ENCODE assay signal across 2 cellular contexts in the genomic region with DNA sequence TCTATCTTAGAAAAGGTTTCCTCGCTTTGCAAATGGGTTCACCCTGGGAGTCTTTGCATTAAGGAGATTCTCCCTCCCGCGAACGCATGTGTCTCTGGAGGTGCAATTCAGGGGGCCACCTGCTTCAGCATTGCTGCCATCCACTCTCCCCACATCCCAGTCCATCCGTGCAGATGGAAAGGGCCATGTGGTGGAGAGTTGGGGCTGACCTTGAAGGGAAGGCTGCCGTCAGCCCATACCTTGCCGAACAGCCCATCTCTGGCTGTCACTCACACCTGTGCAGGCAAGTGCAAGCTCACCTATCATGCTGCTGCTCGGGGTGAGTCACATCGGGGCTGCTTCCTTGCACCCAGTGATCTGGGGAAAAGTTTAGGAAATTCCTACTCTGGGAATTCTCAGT.
A peak's percentile ranks its signal among the peaks of the same experiment; 100 is the strongest.
TF ChIP-seq lines count a peak whose summit lies in the region.

No MANE protein-coding gene starts in this region.

TF ChIP-seq in GM23338, 12 proteins besides CTCF, POLR2A, EP300 and RAD21 (continues in another document):
- TF ChIP-seq CREB1 (CRISPR knock-in tag; IDR thresholded peaks at IDR 0.05; ENCODE audit: low read depth) (no peak), ETS1 (IDR thresholded peaks at IDR 0.05) (no peak), ZNF114 (CRISPR knock-in tag; IDR thresholded peaks at IDR 0.05) (no peak), NANOG (IDR thresholded peaks at IDR 0.05; ENCODE audit: borderline replicate concordance) (no peak), EZH2phosphoT487 (IDR thresholded peaks at IDR 0.05; ENCODE audit: unreplicated experiment) (no peak), POLR2AphosphoS5 (IDR thresholded peaks at IDR 0.05; ENCODE audit: low read depth) (no peak), STAT1 (IDR thresholded peaks at IDR 0.05; ENCODE audit: unreplicated experiment) (no peak), JUNB (IDR thresholded peaks at IDR 0.05; ENCODE audit: unreplicated experiment) (no peak), ZNF331 (CRISPR knock-in tag; IDR thresholded peaks at IDR 0.05; ENCODE audit: low read depth) (no peak), REST (IDR thresholded peaks at IDR 0.05; ENCODE audit: unreplicated experiment) (no peak), EZH2 (IDR thresholded peaks at IDR 0.05; ENCODE audit: low read depth, unreplicated experiment) (no peak)

TF ChIP-seq in H1, 55 proteins besides CTCF, POLR2A, EP300 and RAD21:
- peak; percentile 47 for TF ChIP-seq MAX (IDR thresholded peaks at IDR 0.05)
- TF ChIP-seq HDAC2 (IDR thresholded peaks at IDR 0.05; ENCODE audit: borderline replicate concordance in 1 of 2, low read depth in 2 of 2, low read length in 2 of 2): no peak
- TF ChIP-seq E2F6 (IDR thresholded peaks at IDR 0.05): 0 out of 2 replicates have a peak, but pooled peaks have one; percentile 10
